2 cellular contexts compared by ENCODE assay signal in the genomic region with DNA sequence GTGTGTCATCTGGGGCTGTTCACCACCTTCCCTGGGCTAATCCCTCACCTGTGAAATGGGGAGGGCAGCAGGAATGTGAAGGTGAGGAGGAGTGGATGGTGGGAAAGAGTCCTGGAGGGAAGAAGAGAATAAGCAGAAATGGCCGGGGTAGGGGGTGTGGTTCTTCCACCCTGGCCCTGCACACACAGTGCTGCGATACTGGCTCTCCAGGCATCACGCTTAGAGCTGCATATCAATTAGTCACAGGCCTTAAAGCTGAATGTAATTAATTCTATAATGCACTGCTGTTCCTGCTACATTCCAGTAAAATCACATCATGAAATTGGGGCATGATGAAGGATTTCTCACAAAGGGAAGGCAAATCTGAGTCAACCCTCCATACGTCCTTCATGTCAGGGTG.
TF ChIP-seq lines count a peak whose summit lies in the region.

No MANE protein-coding gene starts in this region.

TF ChIP-seq in GM23338, 12 proteins besides CTCF, POLR2A, EP300 and RAD21:
- TF ChIP-seq CREB1 (CRISPR knock-in tag; IDR thresholded peaks at IDR 0.05; ENCODE audit: low read depth) = no peak
TF ChIP-seq in GM23338: peak in this region for 0.

TF ChIP-seq in H1, 55 proteins besides CTCF, POLR2A, EP300 and RAD21:
- TF ChIP-seq TEAD4 (IDR thresholded peaks at IDR 0.05; ENCODE audit: low read depth, low read length) = no peak
- no peak for TF ChIP-seq SIRT6 (IDR thresholded peaks at IDR 0.05; ENCODE audit: low read length)
- no peak for TF ChIP-seq BACH1 (IDR thresholded peaks at IDR 0.05; ENCODE audit: low read length)
- no peak for TF ChIP-seq SIX5 (IDR thresholded peaks at IDR 0.05; ENCODE audit: low read depth, low read length)
- no peak for TF ChIP-seq BRCA1 (IDR thresholded peaks at IDR 0.05; ENCODE audit: low read depth, low read length)
- no peak for TF ChIP-seq KDM5A (IDR thresholded peaks at IDR 0.05; ENCODE audit: low read length)
- TF ChIP-seq TAF7 (optimal IDR thresholded peaks at IDR 0.05; ENCODE audit: borderline replicate concordance, low read depth, low read length) = no peak
- no peak for TF ChIP-seq CHD2 (IDR thresholded peaks at IDR 0.05; ENCODE audit: low read length)
- TF ChIP-seq SP1 (IDR thresholded peaks at IDR 0.05; ENCODE audit: low read depth, low read length) = no peak
- TF ChIP-seq RBBP5 (IDR thresholded peaks at IDR 0.05; ENCODE audit: borderline replicate concordance, low read depth, low read length) = no peak
- TF ChIP-seq, protein P1, sequence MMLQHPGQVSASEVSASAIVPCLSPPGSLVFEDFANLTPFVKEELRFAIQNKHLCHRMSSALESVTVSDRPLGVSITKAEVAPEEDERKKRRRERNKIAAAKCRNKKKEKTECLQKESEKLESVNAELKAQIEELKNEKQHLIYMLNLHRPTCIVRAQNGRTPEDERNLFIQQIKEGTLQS (IDR thresholded peaks at IDR 0.05; ENCODE audit: insufficient read depth, low read depth, low read length) = no peak
- no peak for TF ChIP-seq KDM4A (IDR thresholded peaks at IDR 0.05; ENCODE audit: low read depth, low read length, severe bottlenecking)
- TF ChIP-seq CHD1 (IDR thresholded peaks at IDR 0.05; ENCODE audit: low read depth, low read length) = no peak
- TF ChIP-seq JUN (IDR thresholded peaks at IDR 0.05; ENCODE audit: low read depth, low read length) = no peak
- TF ChIP-seq, protein P2, sequence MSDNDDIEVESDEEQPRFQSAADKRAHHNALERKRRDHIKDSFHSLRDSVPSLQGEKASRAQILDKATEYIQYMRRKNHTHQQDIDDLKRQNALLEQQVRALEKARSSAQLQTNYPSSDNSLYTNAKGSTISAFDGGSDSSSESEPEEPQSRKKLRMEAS (IDR thresholded peaks at IDR 0.05) = no peak
- no peak for TF ChIP-seq POLR2AphosphoS5 (IDR thresholded peaks at IDR 0.05; ENCODE audit: low read depth, low read length)
- TF ChIP-seq CEBPB (IDR thresholded peaks at IDR 0.05; ENCODE audit: low read depth, low read length) = no peak
